In the genomic region with DNA sequence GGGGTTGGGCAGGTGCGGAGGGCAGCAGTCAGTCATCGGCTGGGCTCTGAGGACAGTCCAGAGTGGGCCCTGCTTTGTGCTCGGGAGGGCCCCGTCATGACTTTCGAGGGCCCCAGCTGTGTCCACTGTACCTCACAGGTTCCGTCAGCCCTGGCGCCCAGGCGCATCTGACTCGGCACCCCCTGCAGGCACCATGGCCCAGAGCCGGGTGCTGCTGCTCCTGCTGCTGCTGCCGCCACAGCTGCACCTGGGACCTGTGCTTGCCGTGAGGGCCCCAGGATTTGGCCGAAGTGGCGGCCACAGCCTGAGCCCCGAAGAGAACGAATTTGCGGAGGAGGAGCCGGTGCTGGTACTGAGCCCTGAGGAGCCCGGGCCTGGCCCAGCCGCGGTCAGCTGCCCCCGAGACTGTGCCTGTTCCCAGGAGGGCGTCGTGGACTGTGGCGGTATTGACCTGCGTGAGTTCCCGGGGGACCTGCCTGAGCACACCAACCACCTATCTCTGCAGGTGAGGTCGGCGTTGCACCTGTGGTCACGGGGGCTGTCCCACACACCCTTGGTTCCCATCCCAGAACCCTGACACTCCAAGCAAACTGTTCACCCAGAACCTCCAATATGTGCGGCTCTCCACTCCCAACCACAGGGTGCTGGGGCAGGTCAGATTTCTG, we compare ENCODE assay signal across 21 cellular contexts. TPM values are rescaled to one million over a fixed set of nuclear protein-coding genes. Genes with fewer than 3 reads are reported as not detected.
A peak's percentile ranks its signal among the peaks of the same experiment; 100 is the strongest.
DNase-seq lines count a peak whose midpoint lies in the region; ATAC-seq and TF ChIP-seq lines count a peak whose summit lies in the region.
"Had no signal": no experiment of that assay in that cellular context is flagged by ENCODE, and none has a peak within 500 bp of the region (broad histone marks: within the 10 kb centered on the region; RNA-seq: fewer than 3 reads in every experiment).

No MANE protein-coding gene starts in this region.

- peak; percentile 30 for DNase-seq in activated CD8-positive, alpha-beta memory T cell treated with anti-CD3 and anti-CD28 coated beads, Interleukin-2, amount 10 ng/mL, durations not matched to agents 7 days and 5 days
- DNase-seq in activated CD8-positive, alpha-beta memory T cell treated with anti-CD3 and anti-CD28 coated beads for 24 hours, result no peak
- DNase-seq in WTC11 (ENCODE audit: low spot score) (peak; percentile 19), left ventricle myocardium superior (peak; percentile 27), sciatic nerve (ENCODE audit: low spot score) (peak; percentile 55), GM19240 (ENCODE audit: insufficient read length, low spot score) (no peak), NCI-H1092 treated with DMSO at 0.1 percent for 48 hours (lab: John Stamatoyannopoulos, UW) (no peak)
- DNase-seq: activated naive CD4-positive, alpha-beta T cell; C1 segment of cervical spinal cord; erythroblast; naive B cell; NCI-H2171 treated with DMSO at 0.1 percent for 48 hours; NCI-H748 treated with DMSO at 0.1 percent for 48 hours; stimulated activated CD4-positive, alpha-beta T cell treated with anti-CD3 and anti-CD28 coated beads, Interleukin-15, amount 100 ng/mL, for 24 hours; stimulated activated naive CD4-positive, alpha-beta T cell treated with Interleukin-2 at 50 U/mL for 16 hours; SW 1271 had no signal

- CTCF ChIA-PET in activated CD8-positive, alpha-beta memory T cell treated with anti-CD3 and anti-CD28 coated beads, Interleukin-2, amount 10 ng/mL, durations not matched to agents 7 days and 5 days (lab: Charles Lee), result interaction anchor here (1.7 kb wide), 1 partner anchor 14 kb away, joined by 3 read pairs; no protein-coding TSS in a partner anchor
- CTCF ChIA-PET in WTC11 (lab: Charles Lee), result interaction anchor here (0.8 to 1.2 kb wide), 3 partner anchors 9 to 116 kb away, joined by 3 to 4 read pairs (median 3); no protein-coding TSS in a partner anchor

- no peaks in the 10 kb centered on the region for H3K36me3 Mint-ChIP-seq in activated CD8-positive, alpha-beta memory T cell treated with anti-CD3 and anti-CD28 coated beads, Interleukin-2, amount 10 ng/mL, durations not matched to agents 7 days and 5 days
- no peaks in the 10 kb centered on the region for H3K36me3 Mint-ChIP-seq in WTC11
- H3K36me3 Mint-ChIP-seq: naive B cell had no signal

- no peak overlapping the region for H3K4me3 Mint-ChIP-seq in activated CD8-positive, alpha-beta memory T cell treated with anti-CD3 and anti-CD28 coated beads, Interleukin-2, amount 10 ng/mL, durations not matched to agents 7 days and 5 days
- H3K4me3 Mint-ChIP-seq in WTC11, result no peak overlapping the region
- H3K4me3 Mint-ChIP-seq: naive B cell had no signal

- no peak for TF ChIP-seq CTCF in WTC11 (IDR thresholded peaks at IDR 0.05)

- no peaks in the 10 kb centered on the region for H3K9me3 Mint-ChIP-seq in activated CD8-positive, alpha-beta memory T cell treated with anti-CD3 and anti-CD28 coated beads, Interleukin-2, amount 10 ng/mL, durations not matched to agents 7 days and 5 days (ENCODE audit: low read depth)
- H3K9me3 Mint-ChIP-seq in WTC11, result no peaks in the 10 kb centered on the region
- H3K9me3 Mint-ChIP-seq: naive B cell had no signal

- H3K4me1 Mint-ChIP-seq in activated CD8-positive, alpha-beta memory T cell treated with anti-CD3 and anti-CD28 coated beads, Interleukin-2, amount 10 ng/mL, durations not matched to agents 7 days and 5 days, result no peaks in the 10 kb centered on the region
- no peaks in the 10 kb centered on the region for H3K4me1 Mint-ChIP-seq in WTC11
- H3K4me1 Mint-ChIP-seq: naive B cell had no signal

- H3K27ac Mint-ChIP-seq in activated CD8-positive, alpha-beta memory T cell treated with anti-CD3 and anti-CD28 coated beads, Interleukin-2, amount 10 ng/mL, durations not matched to agents 7 days and 5 days, result no peak overlapping the region
- H3K27ac Mint-ChIP-seq in WTC11, result no peak overlapping the region
- H3K27ac Mint-ChIP-seq: naive B cell had no signal

- no peak for ATAC-seq in activated CD8-positive, alpha-beta memory T cell treated with anti-CD3 and anti-CD28 coated beads, Interleukin-2, amount 10 ng/mL, durations not matched to agents 7 days and 5 days
- peak; percentile 47 for ATAC-seq in WTC11
- ATAC-seq in left ventricle myocardium superior, result no peak
- ATAC-seq in sciatic nerve, result no peak
- ATAC-seq in HG03342 (IDR thresholded peaks at IDR 0.05; ENCODE audit: unreplicated experiment), result no peak
- ATAC-seq: A549, gastrocnemius medialis had no signal

- POLR2A ChIA-PET in WTC11 (lab: Charles Lee), result no interaction called here

- peaks cover 3% of the 10 kb centered on the region for H3K27me3 Mint-ChIP-seq in activated CD8-positive, alpha-beta memory T cell treated with anti-CD3 and anti-CD28 coated beads, Interleukin-2, amount 10 ng/mL, durations not matched to agents 7 days and 5 days
- H3K27me3 Mint-ChIP-seq in WTC11 (ENCODE audit: low read depth), result peaks cover 9% of the 10 kb centered on the region

- intact Hi-C loops in left ventricle myocardium superior (cut with micrococcal nuclease) (no loop called here), sciatic nerve (cut with DNase I) (loop anchor here (10.0 kb wide), 1 partner anchor 115 kb away; no protein-coding TSS in a partner anchor)

TF ChIP-seq in WTC11, 78 proteins besides CTCF, POLR2A, EP300 and RAD21 (continues in another document):
- TF ChIP-seq CREB1 (CRISPR knock-in tag; IDR thresholded peaks at IDR 0.05), result no peak
- TF ChIP-seq, protein P1, sequence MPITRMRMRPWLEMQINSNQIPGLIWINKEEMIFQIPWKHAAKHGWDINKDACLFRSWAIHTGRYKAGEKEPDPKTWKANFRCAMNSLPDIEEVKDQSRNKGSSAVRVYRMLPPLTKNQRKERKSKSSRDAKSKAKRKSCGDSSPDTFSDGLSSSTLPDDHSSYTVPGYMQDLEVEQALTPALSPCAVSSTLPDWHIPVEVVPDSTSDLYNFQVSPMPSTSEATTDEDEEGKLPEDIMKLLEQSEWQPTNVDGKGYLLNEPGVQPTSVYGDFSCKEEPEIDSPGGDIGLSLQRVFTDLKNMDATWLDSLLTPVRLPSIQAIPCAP (CRISPR knock-in tag; IDR thresholded peaks at IDR 0.05), result no peak
- TF ChIP-seq, protein P2, sequence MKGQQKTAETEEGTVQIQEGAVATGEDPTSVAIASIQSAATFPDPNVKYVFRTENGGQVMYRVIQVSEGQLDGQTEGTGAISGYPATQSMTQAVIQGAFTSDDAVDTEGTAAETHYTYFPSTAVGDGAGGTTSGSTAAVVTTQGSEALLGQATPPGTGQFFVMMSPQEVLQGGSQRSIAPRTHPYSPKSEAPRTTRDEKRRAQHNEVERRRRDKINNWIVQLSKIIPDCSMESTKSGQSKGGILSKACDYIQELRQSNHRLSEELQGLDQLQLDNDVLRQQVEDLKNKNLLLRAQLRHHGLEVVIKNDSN (CRISPR knock-in tag; IDR thresholded peaks at IDR 0.05), result no peak
- TF ChIP-seq ZNF396 (CRISPR knock-in tag; IDR thresholded peaks at IDR 0.05; ENCODE audit: borderline replicate concordance), result no peak
- TF ChIP-seq EMX1 (CRISPR knock-in tag; IDR thresholded peaks at IDR 0.05), result no peak
- TF ChIP-seq RELA (CRISPR knock-in tag; IDR thresholded peaks at IDR 0.05; ENCODE audit: borderline replicate concordance), result no peak
- TF ChIP-seq, protein P3, sequence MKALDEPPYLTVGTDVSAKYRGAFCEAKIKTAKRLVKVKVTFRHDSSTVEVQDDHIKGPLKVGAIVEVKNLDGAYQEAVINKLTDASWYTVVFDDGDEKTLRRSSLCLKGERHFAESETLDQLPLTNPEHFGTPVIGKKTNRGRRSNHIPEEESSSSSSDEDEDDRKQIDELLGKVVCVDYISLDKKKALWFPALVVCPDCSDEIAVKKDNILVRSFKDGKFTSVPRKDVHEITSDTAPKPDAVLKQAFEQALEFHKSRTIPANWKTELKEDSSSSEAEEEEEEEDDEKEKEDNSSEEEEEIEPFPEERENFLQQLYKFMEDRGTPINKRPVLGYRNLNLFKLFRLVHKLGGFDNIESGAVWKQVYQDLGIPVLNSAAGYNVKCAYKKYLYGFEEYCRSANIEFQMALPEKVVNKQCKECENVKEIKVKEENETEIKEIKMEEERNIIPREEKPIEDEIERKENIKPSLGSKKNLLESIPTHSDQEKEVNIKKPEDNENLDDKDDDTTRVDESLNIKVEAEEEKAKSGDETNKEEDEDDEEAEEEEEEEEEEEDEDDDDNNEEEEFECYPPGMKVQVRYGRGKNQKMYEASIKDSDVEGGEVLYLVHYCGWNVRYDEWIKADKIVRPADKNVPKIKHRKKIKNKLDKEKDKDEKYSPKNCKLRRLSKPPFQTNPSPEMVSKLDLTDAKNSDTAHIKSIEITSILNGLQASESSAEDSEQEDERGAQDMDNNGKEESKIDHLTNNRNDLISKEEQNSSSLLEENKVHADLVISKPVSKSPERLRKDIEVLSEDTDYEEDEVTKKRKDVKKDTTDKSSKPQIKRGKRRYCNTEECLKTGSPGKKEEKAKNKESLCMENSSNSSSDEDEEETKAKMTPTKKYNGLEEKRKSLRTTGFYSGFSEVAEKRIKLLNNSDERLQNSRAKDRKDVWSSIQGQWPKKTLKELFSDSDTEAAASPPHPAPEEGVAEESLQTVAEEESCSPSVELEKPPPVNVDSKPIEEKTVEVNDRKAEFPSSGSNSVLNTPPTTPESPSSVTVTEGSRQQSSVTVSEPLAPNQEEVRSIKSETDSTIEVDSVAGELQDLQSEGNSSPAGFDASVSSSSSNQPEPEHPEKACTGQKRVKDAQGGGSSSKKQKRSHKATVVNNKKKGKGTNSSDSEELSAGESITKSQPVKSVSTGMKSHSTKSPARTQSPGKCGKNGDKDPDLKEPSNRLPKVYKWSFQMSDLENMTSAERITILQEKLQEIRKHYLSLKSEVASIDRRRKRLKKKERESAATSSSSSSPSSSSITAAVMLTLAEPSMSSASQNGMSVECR (CRISPR knock-in tag; IDR thresholded peaks at IDR 0.05; ENCODE audit: borderline replicate concordance), result no peak
- TF ChIP-seq, protein P4, sequence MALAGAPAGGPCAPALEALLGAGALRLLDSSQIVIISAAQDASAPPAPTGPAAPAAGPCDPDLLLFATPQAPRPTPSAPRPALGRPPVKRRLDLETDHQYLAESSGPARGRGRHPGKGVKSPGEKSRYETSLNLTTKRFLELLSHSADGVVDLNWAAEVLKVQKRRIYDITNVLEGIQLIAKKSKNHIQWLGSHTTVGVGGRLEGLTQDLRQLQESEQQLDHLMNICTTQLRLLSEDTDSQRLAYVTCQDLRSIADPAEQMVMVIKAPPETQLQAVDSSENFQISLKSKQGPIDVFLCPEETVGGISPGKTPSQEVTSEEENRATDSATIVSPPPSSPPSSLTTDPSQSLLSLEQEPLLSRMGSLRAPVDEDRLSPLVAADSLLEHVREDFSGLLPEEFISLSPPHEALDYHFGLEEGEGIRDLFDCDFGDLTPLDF (CRISPR knock-in tag; IDR thresholded peaks at IDR 0.05), result no peak
- TF ChIP-seq JAZF1 (CRISPR knock-in tag; IDR thresholded peaks at IDR 0.05), result no peak
- TF ChIP-seq ETV6 (CRISPR knock-in tag; IDR thresholded peaks at IDR 0.05), result no peak
- TF ChIP-seq ESRRA (CRISPR knock-in tag; IDR thresholded peaks at IDR 0.05; ENCODE audit: borderline replicate concordance), result no peak
- no peak for TF ChIP-seq ZNF219 (CRISPR knock-in tag; IDR thresholded peaks at IDR 0.05; ENCODE audit: borderline replicate concordance)

RNA-seq across cellular contexts. Expression of a gene that starts 7.8 kb away (rescaled TPM):
- not detected for total RNA-seq in activated CD8-positive, alpha-beta memory T cell treated with anti-CD3 and anti-CD28 coated beads, Interleukin-2, amount 10 ng/mL, durations not matched to agents 7 days and 5 days
- total RNA-seq in WTC11 (2021), result 0.23 to 0.48 TPM (median 0.30 TPM) in 3 replicates
- 19.4 TPM for total RNA-seq in left ventricle myocardium superior
- 222 TPM for total RNA-seq in sciatic nerve
- total RNA-seq: HT-29, LHCN-M2 had no signal

Comparison
In these comparisons a context has a peak if more than half of its experiments do, and no peak if none do; other contexts are left out.
1. DNase-seq: peak in activated CD8-positive, alpha-beta memory T cell treated with anti-CD3 and anti-CD28 coated beads, Interleukin-2, amount 10 ng/mL, durations not matched to agents 7 days and 5 days (single experiment), WTC11 (single experiment), left ventricle myocardium superior (single experiment) and sciatic nerve (single experiment); none in activated CD8-positive, alpha-beta memory T cell treated with anti-CD3 and anti-CD28 coated beads for 24 hours (single experiment), GM19240 (single experiment) and NCI-H1092 treated with DMSO at 0.1 percent for 48 hours (single experiment).
2. RNA of a gene that starts 7.8 kb away (total RNA-seq): 222 TPM in sciatic nerve (single experiment) and 19.4 TPM in left ventricle myocardium superior (single experiment); 0.23 to 0.48 TPM in WTC11 and not detected in activated CD8-positive, alpha-beta memory T cell treated with anti-CD3 and anti-CD28 coated beads, Interleukin-2, amount 10 ng/mL, durations not matched to agents 7 days and 5 days; every median in the first group is over 10 times any median in the second.